ENCODE assay signal across 23 cellular contexts in the genomic region with DNA sequence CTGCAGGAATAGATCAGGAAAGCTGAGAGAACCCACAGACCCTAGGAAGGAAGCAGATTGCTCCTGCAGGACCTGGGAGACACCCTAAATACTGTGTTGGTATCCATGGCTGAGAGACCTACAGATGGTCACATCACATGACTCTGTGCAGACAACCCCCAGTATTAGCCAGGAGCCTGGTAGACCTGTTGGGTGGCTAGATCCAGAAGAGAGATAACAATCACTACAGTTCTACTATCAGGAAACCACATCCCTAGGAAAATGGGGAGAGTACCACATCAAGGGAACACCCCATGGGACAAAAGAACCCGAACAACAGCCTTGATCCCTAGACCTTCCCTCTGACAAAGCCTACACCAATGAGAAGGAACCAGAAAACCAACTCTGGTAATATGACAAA.
"Had no signal": no experiment of that assay in that cellular context is flagged by ENCODE, and none has a peak within 500 bp of the region (broad histone marks: within the 10 kb centered on the region; RNA-seq: fewer than 3 reads in every experiment).

No MANE protein-coding gene starts in this region.

- H3K9me3 Mint-ChIP-seq: activated naive CD4-positive, alpha-beta T cell treated with anti-CD3 and anti-CD28 coated beads, Interleukin-2, amount 50 U/mL, for 72 hours; activated T-cell treated with anti-CD3 and anti-CD28 coated beads, Interleukin-2, amount 50 U/mL, for 24 hours; activated T-helper 1 cell treated with anti-CD3 and anti-CD28 coated beads, Interleukin-12 subunit alpha, Interleukin-12 subunit beta, Interleukin-2, Interleukin-4 antibody, amounts not matched to agents 30 ng/mL and 10 ng/mL and 1 ng/mL, durations not matched to agents 14 hours and 24 hours and 36 hours; brain; central memory CD8-positive, alpha-beta T cell had no signal

- DNase-seq: activated CD4-positive, alpha-beta T cell treated with anti-CD3 and anti-CD28 coated beads for 48 hours; activated CD4-positive, alpha-beta T cell treated with anti-CD3 and anti-CD28 coated beads, Interleukin-2, amount 50 U/mL, for 4 hours; activated CD4-positive, CD25-positive, alpha-beta regulatory T cell treated with anti-CD3 and anti-CD28 coated beads, Interleukin-2, amount 50 U/mL, for 72 hours; activated CD8-positive, alpha-beta T cell treated with anti-CD3 and anti-CD28 coated beads, Interleukin-2, amount 10 ng/mL, durations not matched to agents 7 days and 5 days; activated effector memory CD4-positive, alpha-beta T cell treated with Interleukin-2 at 50 U/mL for 16 hours; activated naive CD4-positive, alpha-beta T cell; activated T-cell treated with anti-CD3 and anti-CD28 coated beads, Interleukin-2, amount 50 U/mL, for 24 hours; amygdala; Kasumi-1; NCI-H1048; NCI-H146; NCI-H187 treated with DMSO at 0.1 percent for 48 hours; NCI-H2081 treated with DMSO at 0.1 percent for 48 hours; NCI-H226; NCI-H526; NCI-H774; PC-3; SIG-M5; T-helper 1 cell had no signal

- H3K4me3 Mint-ChIP-seq: activated CD8-positive, alpha-beta T cell treated with anti-CD3 and anti-CD28 coated beads, Interleukin-2, amount 10 ng/mL, durations not matched to agents 7 days and 5 days; activated T-cell treated with anti-CD3 and anti-CD28 coated beads, Interleukin-2, amount 50 U/mL, for 24 hours; activated T-helper 1 cell treated with anti-CD3 and anti-CD28 coated beads, Interleukin-12 subunit alpha, Interleukin-12 subunit beta, Interleukin-2, Interleukin-4 antibody, amounts not matched to agents 30 ng/mL and 10 ng/mL and 1 ng/mL, durations not matched to agents 14 hours and 24 hours and 36 hours; brain; central memory CD8-positive, alpha-beta T cell had no signal

- H3K27ac Mint-ChIP-seq: activated CD8-positive, alpha-beta T cell treated with anti-CD3 and anti-CD28 coated beads, Interleukin-2, amount 10 ng/mL, durations not matched to agents 7 days and 5 days; activated naive CD4-positive, alpha-beta T cell treated with anti-CD3 and anti-CD28 coated beads, Interleukin-2, amount 50 U/mL, for 72 hours; activated T-cell treated with anti-CD3 and anti-CD28 coated beads, Interleukin-2, amount 50 U/mL, for 24 hours; activated T-helper 1 cell treated with anti-CD3 and anti-CD28 coated beads, Interleukin-12 subunit alpha, Interleukin-12 subunit beta, Interleukin-2, Interleukin-4 antibody, amounts not matched to agents 30 ng/mL and 10 ng/mL and 1 ng/mL, durations not matched to agents 14 hours and 24 hours and 36 hours; brain had no signal

- H3K4me1 Mint-ChIP-seq: central memory CD8-positive, alpha-beta T cell had no signal

- ATAC-seq: activated CD8-positive, alpha-beta T cell treated with anti-CD3 and anti-CD28 coated beads, Interleukin-2, amount 10 ng/mL, durations not matched to agents 7 days and 5 days; activated naive CD4-positive, alpha-beta T cell treated with anti-CD3 and anti-CD28 coated beads, Interleukin-2, amount 50 U/mL, for 72 hours; PC-3 had no signal

- H3K27me3 Mint-ChIP-seq: activated T-cell treated with anti-CD3 and anti-CD28 coated beads, Interleukin-2, amount 50 U/mL, for 24 hours; brain had no signal

- H3K36me3 Mint-ChIP-seq: activated naive CD4-positive, alpha-beta T cell treated with anti-CD3 and anti-CD28 coated beads, Interleukin-2, amount 50 U/mL, for 72 hours; brain had no signal
